ENCODE assay signal across 28 cellular contexts in the genomic region with DNA sequence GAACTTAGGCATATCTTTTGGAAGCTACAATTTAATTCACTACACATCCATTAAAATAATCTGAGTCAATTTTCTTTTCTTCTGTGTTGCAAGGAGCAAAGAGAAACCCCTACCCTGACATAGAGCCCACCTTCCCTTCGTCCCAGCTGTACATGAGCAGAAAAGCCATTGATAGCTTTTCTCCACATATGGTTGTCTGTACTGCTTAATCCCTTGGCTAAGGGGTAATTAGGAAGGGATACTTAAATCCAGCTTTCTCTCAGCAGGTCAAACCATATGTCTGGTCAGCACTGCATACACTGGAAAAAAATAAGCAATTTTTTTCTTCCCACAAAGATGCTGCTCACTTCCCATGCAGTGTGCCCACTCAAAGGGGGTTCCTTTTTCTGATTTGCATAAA.
"Had no signal": no experiment of that assay in that cellular context is flagged by ENCODE, and none has a peak within 500 bp of the region (broad histone marks: within the 10 kb centered on the region; RNA-seq: fewer than 3 reads in every experiment).

No MANE protein-coding gene starts in this region.

- H3K4me3 ChIP-seq: ascending aorta, breast epithelium, cardiac muscle cell, colonic mucosa had no signal

- H3K36me3 ChIP-seq: ascending aorta, breast epithelium, cardiac muscle cell, colonic mucosa had no signal

- H3K9me3 Mint-ChIP-seq: activated naive CD4-positive, alpha-beta T cell treated with anti-CD3 and anti-CD28 coated beads, Interleukin-2, amount 10 ng/mL, durations not matched to agents 7 days and 5 days; activated naive CD8-positive, alpha-beta T cell treated with anti-CD3 and anti-CD28 coated beads, Interleukin-2, amount 10 ng/mL, durations not matched to agents 7 days and 5 days had no signal

- DNase-seq: activated CD4-positive, alpha-beta memory T cell treated with anti-CD3 and anti-CD28 coated beads for 36 hours; activated CD4-positive, alpha-beta T cell treated with anti-CD3 and anti-CD28 coated beads for 36 hours; activated CD4-positive, alpha-beta T cell treated with anti-CD3 and anti-CD28 coated beads, Interleukin-2, amount 10 ng/mL, durations not matched to agents 24 days and 14 days; activated CD4-positive, CD25-positive, alpha-beta regulatory T cell; activated CD4-positive, CD25-positive, alpha-beta regulatory T cell treated with anti-CD3 and anti-CD28 coated beads, Interleukin-2, amount 50 U/mL, for 72 hours; activated CD8-positive, alpha-beta memory T cell treated with anti-CD3 and anti-CD28 coated beads, Interleukin-2, amount 50 U/mL, for 48 hours; activated gamma-delta T cell; activated naive CD4-positive, alpha-beta T cell; activated naive CD4-positive, alpha-beta T cell treated with anti-CD3 and anti-CD28 coated beads, Interleukin-2, amount 10 ng/mL, durations not matched to agents 7 days and 5 days; activated naive CD8-positive, alpha-beta T cell treated with anti-CD3 and anti-CD28 coated beads, Interleukin-2, amount 10 ng/mL, durations not matched to agents 7 days and 5 days; activated T-cell treated with anti-CD3 and anti-CD28 coated beads for 4 hours; activated T-cell treated with anti-CD3 and anti-CD28 coated beads, Interleukin-2, amount 50 U/mL, for 24 hours; activated T-cell treated with anti-CD3 and anti-CD28 coated beads, Interleukin-2, amount 50 U/mL, for 72 hours; central memory CD4-positive, alpha-beta T cell; cerebellar nuclear complex; colonic mucosa; effector CD8-positive, alpha-beta T cell; foreskin fibroblast; head of caudate nucleus; T-helper 17 cell; T1000 had no signal

- H3K27ac ChIP-seq: ascending aorta, breast epithelium, cardiac muscle cell, colonic mucosa, epithelial cell of prostate had no signal

- H3K9me3 ChIP-seq: ascending aorta, colonic mucosa had no signal

- H3K4me3 Mint-ChIP-seq: activated CD4-positive, alpha-beta memory T cell treated with anti-CD3 and anti-CD28 coated beads for 36 hours; activated CD4-positive, alpha-beta T cell treated with anti-CD3 and anti-CD28 coated beads for 36 hours; activated CD4-positive, alpha-beta T cell treated with anti-CD3 and anti-CD28 coated beads, Interleukin-2, amount 10 ng/mL, durations not matched to agents 24 days and 14 days; activated naive CD4-positive, alpha-beta T cell treated with anti-CD3 and anti-CD28 coated beads, Interleukin-2, amount 10 ng/mL, durations not matched to agents 7 days and 5 days; activated naive CD8-positive, alpha-beta T cell treated with anti-CD3 and anti-CD28 coated beads, Interleukin-2, amount 10 ng/mL, durations not matched to agents 7 days and 5 days; activated T-cell treated with anti-CD3 and anti-CD28 coated beads, Interleukin-2, amount 50 U/mL, for 24 hours; activated T-cell treated with anti-CD3 and anti-CD28 coated beads, Interleukin-2, amount 50 U/mL, for 72 hours; brain; T-helper 17 cell; T-helper 2 cell treated with Interferon-gamma antibody and Interleukin-4, amounts not matched to agents 5 μg/mL and 100 μg/mL, for 36 hours had no signal

- H3K4me1 Mint-ChIP-seq: activated CD4-positive, alpha-beta T cell treated with anti-CD3 and anti-CD28 coated beads for 36 hours; activated CD4-positive, alpha-beta T cell treated with anti-CD3 and anti-CD28 coated beads, Interleukin-2, amount 10 ng/mL, durations not matched to agents 24 days and 14 days; activated naive CD4-positive, alpha-beta T cell treated with anti-CD3 and anti-CD28 coated beads, Interleukin-2, amount 10 ng/mL, durations not matched to agents 7 days and 5 days; activated naive CD8-positive, alpha-beta T cell treated with anti-CD3 and anti-CD28 coated beads, Interleukin-2, amount 10 ng/mL, durations not matched to agents 7 days and 5 days; T-helper 17 cell had no signal

- H3K27ac Mint-ChIP-seq: activated CD4-positive, alpha-beta memory T cell treated with anti-CD3 and anti-CD28 coated beads for 36 hours; activated CD4-positive, alpha-beta T cell treated with anti-CD3 and anti-CD28 coated beads for 36 hours; activated CD4-positive, alpha-beta T cell treated with anti-CD3 and anti-CD28 coated beads, Interleukin-2, amount 10 ng/mL, durations not matched to agents 24 days and 14 days; activated naive CD4-positive, alpha-beta T cell treated with anti-CD3 and anti-CD28 coated beads, Interleukin-2, amount 10 ng/mL, durations not matched to agents 7 days and 5 days; activated naive CD4-positive, alpha-beta T cell treated with anti-CD3 and anti-CD28 coated beads, Interleukin-2, amount 50 U/mL, for 72 hours; activated naive CD8-positive, alpha-beta T cell treated with anti-CD3 and anti-CD28 coated beads, Interleukin-2, amount 10 ng/mL, durations not matched to agents 7 days and 5 days; activated T-cell treated with anti-CD3 and anti-CD28 coated beads, Interleukin-2, amount 50 U/mL, for 24 hours; activated T-cell treated with anti-CD3 and anti-CD28 coated beads, Interleukin-2, amount 50 U/mL, for 72 hours; brain; T-helper 17 cell; T-helper 2 cell treated with Interferon-gamma antibody and Interleukin-4, amounts not matched to agents 5 μg/mL and 100 μg/mL, for 36 hours had no signal

- H3K36me3 Mint-ChIP-seq: activated CD4-positive, alpha-beta memory T cell treated with anti-CD3 and anti-CD28 coated beads for 36 hours; activated naive CD4-positive, alpha-beta T cell treated with anti-CD3 and anti-CD28 coated beads, Interleukin-2, amount 10 ng/mL, durations not matched to agents 7 days and 5 days; activated naive CD8-positive, alpha-beta T cell treated with anti-CD3 and anti-CD28 coated beads, Interleukin-2, amount 10 ng/mL, durations not matched to agents 7 days and 5 days had no signal

- H3K27me3 Mint-ChIP-seq: brain had no signal

- H3K27me3 ChIP-seq: ascending aorta, breast epithelium, cardiac muscle cell, colonic mucosa had no signal

- H3K4me1 ChIP-seq: ascending aorta, breast epithelium, colonic mucosa had no signal

- ATAC-seq: activated CD4-positive, alpha-beta T cell treated with anti-CD3 and anti-CD28 coated beads for 36 hours; activated naive CD4-positive, alpha-beta T cell treated with anti-CD3 and anti-CD28 coated beads, Interleukin-2, amount 50 U/mL, for 72 hours; activated T-cell treated with anti-CD3 and anti-CD28 coated beads, Interleukin-2, amount 50 U/mL, for 72 hours; T-helper 17 cell had no signal
